ENCODE assay signal across 13 cellular contexts in the genomic region with DNA sequence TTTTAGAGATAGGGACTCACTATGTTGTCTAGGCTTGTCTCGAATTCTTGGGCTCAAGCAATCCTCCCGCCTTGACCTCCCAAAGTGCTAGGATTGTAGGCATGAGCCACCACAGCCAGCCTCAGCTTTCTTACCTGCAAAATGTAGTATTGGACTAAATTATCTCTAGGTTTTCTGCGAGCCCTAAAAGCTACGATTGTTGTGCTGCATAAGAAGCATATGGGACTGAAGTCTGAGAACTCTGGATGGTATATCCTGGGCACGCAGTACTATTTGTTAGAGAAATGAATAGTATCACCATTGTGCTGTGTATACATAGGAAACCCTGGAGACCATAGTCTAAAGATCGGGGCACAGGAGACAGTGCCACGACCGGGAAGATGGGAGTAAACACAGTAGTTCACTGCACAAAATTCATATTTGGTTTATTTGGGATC.
DNase-seq lines count a peak whose midpoint lies in the region; ATAC-seq and TF ChIP-seq lines count a peak whose summit lies in the region.
"Had no signal": no experiment of that assay in that cellular context is flagged by ENCODE, and none has a peak within 500 bp of the region (broad histone marks: within the 10 kb centered on the region; RNA-seq: fewer than 3 reads in every experiment).

No MANE protein-coding gene starts in this region.

- intact Hi-C loops in IMR-90 (cut with micrococcal nuclease) (no loop called here), colonic mucosa (cut with DNase I) (no loop called here), lower leg skin (cut with DNase I; ENCODE audit: low total_unique reads) (no loop called here)

- H3K18ac ChIP-seq in IMR-90 (ENCODE audit: low read depth, low read length), result peak overlapping the region; percentile 54

- no peaks in the 10 kb centered on the region for H3K9me3 Mint-ChIP-seq in CD4-positive, CD25-positive, alpha-beta regulatory T cell
- no peaks in the 10 kb centered on the region for H3K9me3 Mint-ChIP-seq in osteocyte (ENCODE audit: unreplicated experiment)
- H3K9me3 Mint-ChIP-seq: activated naive CD4-positive, alpha-beta T cell treated with anti-CD3 and anti-CD28 coated beads, Interleukin-2, amount 10 ng/mL, durations not matched to agents 7 days and 5 days had no signal

- H3K79me1 ChIP-seq in IMR-90 (ENCODE audit: low read depth in 1 of 2, low read length in 2 of 2), result peaks cover 7 to 42% of the 10 kb centered on the region in 2 experiments

- ATAC-seq in CD4-positive, CD25-positive, alpha-beta regulatory T cell (ENCODE audit: low read depth in 2 of 2), result no peak
- no peak for ATAC-seq in IMR-90 (ENCODE audit: low read depth)
- ATAC-seq: foreskin keratinocyte had no signal

- no TSS peak for BruUV-seq in IMR-90 (replicated peaks; lab: Mats Ljungman, UMichigan)

- POLR2A ChIA-PET in IMR-90 (lab: Charles Lee; ENCODE audit: unreplicated experiment), result interaction anchor here (0.6 kb wide), 1 partner anchor 71 kb away, joined by 7 read pairs; no protein-coding TSS in a partner anchor

- peaks cover 25% of the 10 kb centered on the region for H3K36me3 Mint-ChIP-seq in CD4-positive, CD25-positive, alpha-beta regulatory T cell
- H3K36me3 Mint-ChIP-seq in osteocyte (ENCODE audit: unreplicated experiment), result peaks cover 32% of the 10 kb centered on the region

- peak overlapping the region; percentile 75; the same call in 1 of the 2 replicates for H2AK5ac ChIP-seq in IMR-90 (ENCODE audit: low read depth, low read length)

- peaks cover 21 to 42% (median 37%) of the 10 kb centered on the region in 4 donors for H3K4me1 Mint-ChIP-seq in CD4-positive, CD25-positive, alpha-beta regulatory T cell
- H3K4me1 Mint-ChIP-seq in osteocyte (ENCODE audit: unreplicated experiment), result peaks cover 18% of the 10 kb centered on the region

- H3K14ac ChIP-seq in IMR-90 (replicated peaks; ENCODE audit: low read depth, low read length), result 0 out of 2 replicates have a peak overlapping the region, but pooled peaks have one; percentile 3

- no peak overlapping the region for H2AFZ ChIP-seq in IMR-90 (replicated peaks; ENCODE audit: low read length, poor library complexity)

- TF ChIP-seq POLR2A in IMR-90 (IDR thresholded peaks at IDR 0.05; ENCODE audit: low read depth, low read length) (no peak), lower leg skin (IDR thresholded peaks at IDR 0.05) (no peak)

- dilution Hi-C loops in IMR-90 (cut with HindIII; ENCODE audit: low sequenced_read_pairs, unreplicated experiment), result no loop called here

- no peak overlapping the region for H3K4me2 ChIP-seq in IMR-90 (ENCODE audit: low read depth, low read length)

- H3K56ac ChIP-seq in IMR-90 (ENCODE audit: extremely low read depth, insufficient read depth, low read length), result no peak overlapping the region

- no peaks in the 10 kb centered on the region for H3K9me3 ChIP-seq in CD4-positive, CD25-positive, alpha-beta regulatory T cell (ENCODE audit: control insufficient read depth in 2 of 2, low read length in 2 of 2)
- H3K9me3 ChIP-seq in IMR-90 (ENCODE audit: control insufficient read depth, insufficient read depth, low read length), result no peaks in the 10 kb centered on the region
- H3K9me3 ChIP-seq in colonic mucosa, result no peaks in the 10 kb centered on the region
- H3K9me3 ChIP-seq: breast epithelium, testis had no signal

- peak overlapping the region; percentile 74 for H3K27ac ChIP-seq in CD4-positive, CD25-positive, alpha-beta regulatory T cell (ENCODE audit: insufficient read depth, low read length, poor library complexity, severe bottlenecking)
- H3K27ac ChIP-seq in IMR-90 (ENCODE audit: insufficient read depth, low read length) (peak overlapping the region; percentile 34; the same call in 1 of the 2 replicates), colonic mucosa (peak overlapping the region; percentile 4)
- H3K27ac ChIP-seq: foreskin keratinocyte, testis had no signal

- H2BK120ac ChIP-seq in IMR-90 (ENCODE audit: low read depth, low read length), result peak overlapping the region; percentile 4; the same call in 1 of the 2 replicates

- H2BK15ac ChIP-seq in IMR-90 (ENCODE audit: low read depth, low read length), result peak overlapping the region; percentile 9; the same call in 1 of the 3 replicates

- peak overlapping the region; percentile 79 to 96 (median 91) for H3K27ac Mint-ChIP-seq in CD4-positive, CD25-positive, alpha-beta regulatory T cell
- peak overlapping the region; percentile 48 for H3K27ac Mint-ChIP-seq in osteocyte (ENCODE audit: unreplicated experiment)
- H3K27ac Mint-ChIP-seq: activated naive CD4-positive, alpha-beta T cell treated with anti-CD3 and anti-CD28 coated beads, Interleukin-2, amount 10 ng/mL, durations not matched to agents 7 days and 5 days had no signal

- 100% methylated on average over 1 of the region's 8 CpGs; no CpG with 5 or more reads in 1 of the 2 experiments for WGBS in IMR-90 (ENCODE audit: extremely low coverage in 2 of 2, insufficient read length in 1 of 2), 2 experiments
- WGBS in lower leg skin, 2 donors, result 95 to 96% methylated on average over 8 of the region's 8 CpGs

- H3K9ac ChIP-seq in IMR-90 (ENCODE audit: low read depth, low read length) (no peak overlapping the region), colonic mucosa (ENCODE audit: low read depth in 2 of 2, low read length in 2 of 2) (no peak overlapping the region)

- H3K9me1 ChIP-seq in IMR-90 (ENCODE audit: insufficient read depth, low read length), result peaks cover 24% of the 10 kb centered on the region

- H4K20me1 ChIP-seq in IMR-90 (ENCODE audit: insufficient read depth, low read length), result no peaks in the 10 kb centered on the region

- CTCF ChIA-PET in IMR-90 (lab: Yijun Ruan, JAX), result interaction anchor here (1.2 kb wide), 1 partner anchor 21 kb away, joined by 4 read pairs; no protein-coding TSS in a partner anchor

- H3K4ac ChIP-seq in IMR-90 (ENCODE audit: low read depth, low read length), result peak overlapping the region; percentile 49; the same call in 1 of the 2 replicates

- in situ Hi-C loops in IMR-90 (cut with MboI; ENCODE audit: low sequenced_read_pairs), result no loop called here

- no peak overlapping the region for H3K23ac ChIP-seq in IMR-90 (ENCODE audit: low read depth, low read length)

- H4K5ac ChIP-seq in IMR-90 (ENCODE audit: low read depth, low read length), result peak overlapping the region; percentile 31; the same call in 1 of the 2 replicates

- H2BK5ac ChIP-seq in IMR-90 (ENCODE audit: low read depth, low read length, poor library complexity, severe bottlenecking), result no peak overlapping the region

- H3K4me3 Mint-ChIP-seq in CD4-positive, CD25-positive, alpha-beta regulatory T cell, result no peak overlapping the region
- H3K4me3 Mint-ChIP-seq in osteocyte (ENCODE audit: unreplicated experiment), result no peak overlapping the region
- H3K4me3 Mint-ChIP-seq: activated CD8-positive, alpha-beta memory T cell treated with anti-CD3 and anti-CD28 coated beads, Interleukin-2, amount 10 ng/mL, durations not matched to agents 7 days and 5 days; activated naive CD4-positive, alpha-beta T cell treated with anti-CD3 and anti-CD28 coated beads, Interleukin-2, amount 10 ng/mL, durations not matched to agents 7 days and 5 days had no signal

- 0 out of 2 replicates have a peak overlapping the region, but pooled peaks have one; percentile 4 for H4K91ac ChIP-seq in IMR-90 (ENCODE audit: insufficient read depth, low read depth, low read length)

- no peak overlapping the region for H2AK9ac ChIP-seq in IMR-90 (replicated peaks; ENCODE audit: low read depth, low read length, poor library complexity)

- no peak for DNase-seq in CD4-positive, CD25-positive, alpha-beta regulatory T cell
- DNase-seq in IMR-90, result no peak
- DNase-seq in colonic mucosa, result no peak
- no peak for DNase-seq in osteocyte (ENCODE audit: extremely low spot score, unreplicated experiment)
- DNase-seq in NCI-H69 (lab: John Stamatoyannopoulos, UW), result no peak
- no peak for DNase-seq in lower leg skin (ENCODE audit: low spot score in 2 of 2)
- DNase-seq in Ammon's horn (ENCODE audit: low spot score), result no peak
- DNase-seq: NCI-H2107, testis had no signal

- peaks cover 22% of the 10 kb centered on the region for H3K36me3 ChIP-seq in CD4-positive, CD25-positive, alpha-beta regulatory T cell (ENCODE audit: control insufficient read depth, insufficient read depth, low read length)
- H3K36me3 ChIP-seq in IMR-90 (ENCODE audit: control insufficient read depth, insufficient read depth, low read length), result peaks cover 15% of the 10 kb centered on the region
- no peaks in the 10 kb centered on the region for H3K36me3 ChIP-seq in colonic mucosa

- no peaks in the 10 kb centered on the region for H3K27me3 ChIP-seq in CD4-positive, CD25-positive, alpha-beta regulatory T cell (ENCODE audit: control insufficient read depth, insufficient read depth, low read length)
- H3K27me3 ChIP-seq in IMR-90 (ENCODE audit: control insufficient read depth, insufficient read depth, low read length) (no peaks in the 10 kb centered on the region), colonic mucosa (no peaks in the 10 kb centered on the region)
- H3K27me3 ChIP-seq: breast epithelium, foreskin keratinocyte, testis had no signal

- peaks cover 25% of the 10 kb centered on the region for H3K4me1 ChIP-seq in CD4-positive, CD25-positive, alpha-beta regulatory T cell (ENCODE audit: control insufficient read depth, insufficient read depth, low read length, poor library complexity, severe bottlenecking)
- H3K4me1 ChIP-seq in IMR-90 (ENCODE audit: control insufficient read depth, insufficient read depth, low read length) (peaks cover 18% of the 10 kb centered on the region), colonic mucosa (no peaks in the 10 kb centered on the region)
- H3K4me1 ChIP-seq: breast epithelium had no signal

- TF ChIP-seq RAD21 in IMR-90 (IDR thresholded peaks at IDR 0.05; ENCODE audit: low read length), result no peak

- no peak for TF ChIP-seq CTCF in IMR-90 (conservative IDR thresholded peaks at IDR 0.05; ENCODE audit: low read depth, low read length)
- TF ChIP-seq CTCF in colonic mucosa (IDR thresholded peaks at IDR 0.05), result no peak
- TF ChIP-seq CTCF in osteocyte (IDR thresholded peaks at IDR 0.05), result no peak
- TF ChIP-seq CTCF in lower leg skin (IDR thresholded peaks at IDR 0.05), result no peak

- H3K27me3 Mint-ChIP-seq in CD4-positive, CD25-positive, alpha-beta regulatory T cell, result no peaks in the 10 kb centered on the region
- no peaks in the 10 kb centered on the region for H3K27me3 Mint-ChIP-seq in osteocyte (ENCODE audit: unreplicated experiment)
- H3K27me3 Mint-ChIP-seq: activated CD8-positive, alpha-beta memory T cell treated with anti-CD3 and anti-CD28 coated beads, Interleukin-2, amount 10 ng/mL, durations not matched to agents 7 days and 5 days; activated naive CD4-positive, alpha-beta T cell treated with anti-CD3 and anti-CD28 coated beads, Interleukin-2, amount 10 ng/mL, durations not matched to agents 7 days and 5 days had no signal

- H2BK20ac ChIP-seq in IMR-90 (ENCODE audit: low read depth, low read length), result peak overlapping the region; percentile 59

- H4K8ac ChIP-seq in IMR-90 (ENCODE audit: low read depth in 2 of 2, low read length in 2 of 2), result peak overlapping the region in 1 of 2 experiments; percentile 7; a peak in 1 of 4 replicates

- H3K4me3 ChIP-seq in CD4-positive, CD25-positive, alpha-beta regulatory T cell (ENCODE audit: low read depth, low read length), result peak overlapping the region; percentile 16
- H3K4me3 ChIP-seq in IMR-90 (ENCODE audit: insufficient read depth, low read depth, low read length), result no peak overlapping the region
- H3K4me3 ChIP-seq in colonic mucosa, result no peak overlapping the region
- H3K4me3 ChIP-seq in lower leg skin (ENCODE audit: low read depth, poor library complexity, severe bottlenecking), result no peak overlapping the region
- H3K4me3 ChIP-seq: breast epithelium, testis had no signal

Comparison
In these comparisons a context has a peak if more than half of its experiments do, and no peak if none do; other contexts are left out.
1. H3K27ac ChIP-seq: peak in every context shown above with its lines; median percentile 74 in CD4-positive, CD25-positive, alpha-beta regulatory T cell; 34 in IMR-90; 4 in colonic mucosa.